Comparison of ENCODE assay signal across 8 cellular contexts in genomic region chr1:225652726-225653462, GRCh38.
DNase-seq lines count a peak whose midpoint lies in the region; ATAC-seq and TF ChIP-seq lines count a peak whose summit lies in the region.

ENAH (minus strand) TSS chr1:225653123; CDS start chr1:225652690, 433 bp downstream.

- TF ChIP-seq CTCF in GM12865 (IDR thresholded peaks at IDR 0.05; ENCODE audit: insufficient read depth, low read depth, low read length, missing control alignments) = no peak

- peak; percentile 61 for ATAC-seq in HG03159 (IDR thresholded peaks at IDR 0.05; ENCODE audit: unreplicated experiment)
- ATAC-seq in GM19467 (IDR thresholded peaks at IDR 0.05; ENCODE audit: unreplicated experiment) = no peak

- DNase-seq in GM12865 (ENCODE audit: low read depth) (peak; percentile 34), NCI-H69 (lab: John Stamatoyannopoulos, UW) (peak; percentile 97), activated T-cell treated with anti-CD3 and anti-CD28 coated beads for 48 hours (ENCODE audit: low read depth) (peak; percentile 43), erythroblast (lab: John Stamatoyannopoulos, UW) (peak; percentile 38 to 46), midbrain (lab: John Stamatoyannopoulos, UW) (peak; percentile 89)
- DNase-seq in stimulated activated naive CD4-positive, alpha-beta T cell (lab: John Stamatoyannopoulos, UW) = peak in 4 of 6 experiments; percentile 17 to 22 (median 18)

- no peak for TF ChIP-seq POLR2A in erythroblast (IDR thresholded peaks at IDR 0.05; ENCODE audit: low read length)

- H3K4me3 ChIP-seq in GM12865 (ENCODE audit: low read depth, low read length) = peak within 1 kb of the TSS; percentile 58

Comparison
In these comparisons a context has a peak if more than half of its experiments do, and no peak if none do; other contexts are left out.
1. DNase-seq: peak in every context shown above with its lines; median percentile 97 in NCI-H69; 89 in midbrain; 43 in activated T-cell treated with anti-CD3 and anti-CD28 coated beads for 48 hours; 42 in erythroblast; 34 in GM12865; 18 in stimulated activated naive CD4-positive, alpha-beta T cell.